1 cellular context compared by ENCODE assay signal in genomic region chr6:133623065-133623464, GRCh38.
TF ChIP-seq lines count a peak whose summit lies in the region.

No MANE protein-coding gene starts in this region.

TF ChIP-seq in SK-N-SH, 30 proteins besides CTCF, POLR2A, EP300 and RAD21 (continued from another document):
- TF ChIP-seq PBX3 (IDR thresholded peaks at IDR 0.05): no peak
- no peak for TF ChIP-seq RCOR1 (IDR thresholded peaks at IDR 0.05; ENCODE audit: low read length)
- TF ChIP-seq YY1 (IDR thresholded peaks at IDR 0.05; ENCODE audit: low read depth): no peak
- no peak for TF ChIP-seq RFX5 (IDR thresholded peaks at IDR 0.05; ENCODE audit: low read length)
- no peak for TF ChIP-seq POLR2AphosphoS5 (IDR thresholded peaks at IDR 0.05; ENCODE audit: low read depth, low read length)
- TF ChIP-seq FOSL2 (IDR thresholded peaks at IDR 0.05; ENCODE audit: borderline replicate concordance, low read depth): no peak
- TF ChIP-seq EZH2phosphoT487 (IDR thresholded peaks at IDR 0.05; ENCODE audit: borderline replicate concordance, low read depth): no peak
- TF ChIP-seq TAF1 (IDR thresholded peaks at IDR 0.05; ENCODE audit: borderline replicate concordance, low read depth, low read length): no peak
- no peak for TF ChIP-seq FOXJ3 (CRISPR knock-in tag; IDR thresholded peaks at IDR 0.05)
- TF ChIP-seq, protein P1, sequence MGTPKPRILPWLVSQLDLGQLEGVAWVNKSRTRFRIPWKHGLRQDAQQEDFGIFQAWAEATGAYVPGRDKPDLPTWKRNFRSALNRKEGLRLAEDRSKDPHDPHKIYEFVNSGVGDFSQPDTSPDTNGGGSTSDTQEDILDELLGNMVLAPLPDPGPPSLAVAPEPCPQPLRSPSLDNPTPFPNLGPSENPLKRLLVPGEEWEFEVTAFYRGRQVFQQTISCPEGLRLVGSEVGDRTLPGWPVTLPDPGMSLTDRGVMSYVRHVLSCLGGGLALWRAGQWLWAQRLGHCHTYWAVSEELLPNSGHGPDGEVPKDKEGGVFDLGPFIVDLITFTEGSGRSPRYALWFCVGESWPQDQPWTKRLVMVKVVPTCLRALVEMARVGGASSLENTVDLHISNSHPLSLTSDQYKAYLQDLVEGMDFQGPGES (IDR thresholded peaks at IDR 0.05; ENCODE audit: low read depth, low read length): no peak
- TF ChIP-seq CHD2 (IDR thresholded peaks at IDR 0.05; ENCODE audit: low read length, partially characterized antibody): no peak
